ENCODE assay signal across 8 cellular contexts in genomic region chr11:73787051-73787642, GRCh38. TPM values are rescaled to one million over a fixed set of nuclear protein-coding genes. Genes with fewer than 3 reads are reported as not detected.
DNase-seq lines count a peak whose midpoint lies in the region; ATAC-seq, FAIRE-seq and TF ChIP-seq lines count a peak whose summit lies in the region.

No MANE protein-coding gene starts in this region.

- H3K36me3 ChIP-seq in CD8-positive, alpha-beta T cell (ENCODE audit: insufficient read depth, low read length), result no peaks in the 10 kb centered on the region
- H3K36me3 ChIP-seq in PC-3 (ENCODE audit: low read depth, low read length), result no peaks in the 10 kb centered on the region
- H3K36me3 ChIP-seq in H1 (ENCODE audit: control insufficient read depth in 2 of 4, insufficient read depth in 4 of 4, low read length in 3 of 4), result no peaks in the 10 kb centered on the region

- no peak overlapping the region for H4K5ac ChIP-seq in H1 (ENCODE audit: insufficient read length, low read depth, low read length)

- H3K14ac ChIP-seq in H1 (ENCODE audit: insufficient read length), result no peak overlapping the region

- H3K18ac ChIP-seq in H1 (ENCODE audit: extremely low read depth, low read length), result no peak overlapping the region

- no peak overlapping the region for H2BK15ac ChIP-seq in H1 (ENCODE audit: low read length)

- H3K23me2 ChIP-seq in H1 (ENCODE audit: low read depth, low read length), result no peaks in the 10 kb centered on the region; the same call in 1 of the 2 replicates

- peak; percentile 1 for ATAC-seq in CD8-positive, alpha-beta T cell
- ATAC-seq in PC-3 (peak; percentile 11), omental fat pad (ENCODE audit: low FRiP score) (peak; percentile 11), GM18505 (IDR thresholded peaks at IDR 0.05; ENCODE audit: unreplicated experiment) (no peak), HG02571 (IDR thresholded peaks at IDR 0.05; ENCODE audit: unreplicated experiment) (no peak), GM19463 (IDR thresholded peaks at IDR 0.05; ENCODE audit: unreplicated experiment) (no peak)

- H2BK120ac ChIP-seq in H1 (replicated peaks; ENCODE audit: low read depth, low read length), result no peak overlapping the region

- H3F3A ChIP-seq in PC-3 (ENCODE audit: low read length, unreplicated experiment), result no peaks in the 10 kb centered on the region

- H2AFZ ChIP-seq in PC-3 (ENCODE audit: low read length) (peak overlapping the region; percentile 90), H1 (ENCODE audit: low read length) (peak overlapping the region; percentile 96; the same call in 1 of the 2 replicates)

- H3K4ac ChIP-seq in H1 (replicated peaks; ENCODE audit: insufficient read length, low read depth, low read length), result no peak overlapping the region

- BruUV-seq in PC-3 (replicated peaks; lab: Mats Ljungman, UMichigan), result no TSS peak

- H2AK5ac ChIP-seq in H1 (ENCODE audit: low read depth, low read length), result no peak overlapping the region

- H3K27ac ChIP-seq in CD8-positive, alpha-beta T cell (ENCODE audit: low read depth, low read length), result peak overlapping the region; percentile 82
- H3K27ac ChIP-seq in PC-3 (ENCODE audit: low read length) (peak overlapping the region; percentile 95), H1 (ENCODE audit: low read depth, low read length) (peak overlapping the region; percentile 98)

- H3K27ac Mint-ChIP-seq in CD8-positive, alpha-beta T cell, result peak overlapping the region; percentile 99

- H3K36me3 Mint-ChIP-seq in CD8-positive, alpha-beta T cell, result peaks cover 10% of the 10 kb centered on the region

- H3K4me3 Mint-ChIP-seq in CD8-positive, alpha-beta T cell, result peak overlapping the region; percentile 100

- H3K79me2 ChIP-seq in PC-3 (ENCODE audit: low read length) (peaks cover 23% of the 10 kb centered on the region), H1 (ENCODE audit: control insufficient read depth in 1 of 2, insufficient read depth in 2 of 2, low read length in 2 of 2) (peaks cover 0 to 6% of the 10 kb centered on the region in 2 experiments; a peak in 1 of 4 replicates)

- H4K8ac ChIP-seq in H1 (ENCODE audit: extremely low read depth, insufficient read depth, low read length), result no peak overlapping the region

- peak overlapping the region; percentile 45; the same call in 1 of the 2 replicates for H2BK12ac ChIP-seq in H1 (ENCODE audit: low read depth, low read length)

- peak overlapping the region; percentile 89 for H3K4me3 ChIP-seq in CD8-positive, alpha-beta T cell (ENCODE audit: low read depth, low read length)
- peak overlapping the region; percentile 85 for H3K4me3 ChIP-seq in PC-3 (ENCODE audit: low read length)
- H3K4me3 ChIP-seq in H1 (ENCODE audit: extremely low read depth in 1 of 4, insufficient read depth in 2 of 4, low read depth in 3 of 4, low read length in 4 of 4), result peak overlapping the region; percentile 74 to 98 (median 88)

- no peak overlapping the region for H4K91ac ChIP-seq in H1 (replicated peaks; ENCODE audit: insufficient read length, low read length)

- peak overlapping the region; percentile 98; the same call in 1 of the 2 replicates for H2BK5ac ChIP-seq in H1 (ENCODE audit: low read depth, low read length)

- 84% methylated on average over 17 of the region's 17 CpGs; no CpG with 5 or more reads in 1 of the 2 experiments for WGBS in H1 (ENCODE audit: extremely low coverage in 1 of 2, insufficient coverage in 1 of 2, insufficient read length in 1 of 2, insufficient replicate concordance in 2 of 2, low coverage in 1 of 2, low lambda C conversion rate in 2 of 2, missing lambda C conversion rate in 1 of 2), 2 experiments

- CTCF ChIA-PET in CD8-positive, alpha-beta T cell (lab: Charles Lee), result interaction anchor here (0.7 to 1.5 kb wide), 3 partner anchors 9 to 26 kb away, joined by 3 to 13 read pairs (median 3); partner anchors contain the start of gene RAB6A
- CTCF ChIA-PET in PC-3 (lab: Charles Lee) (no interaction called here), H1 (lab: Charles Lee; ENCODE audit: partially characterized antibody) (interaction anchor here (1.7 kb wide), 1 partner anchor 34 kb away, joined by 4 read pairs; no protein-coding TSS in a partner anchor)

- H3K9ac ChIP-seq in PC-3 (ENCODE audit: low read length) (peak overlapping the region; percentile 96), H1 (replicated peaks in 1 of 4; ENCODE audit: extremely low read depth in 1 of 4, low read depth in 3 of 4, low read length in 3 of 4) (peak overlapping the region in 3 of 4 experiments; percentile 98 to 99 (median 98); a peak in 6 of 7 replicates)

- H3K23ac ChIP-seq in H1 (ENCODE audit: insufficient read length), result no peak overlapping the region

- H3K4me1 Mint-ChIP-seq in CD8-positive, alpha-beta T cell (ENCODE audit: low read depth), result peaks cover 29% of the 10 kb centered on the region

- no peak overlapping the region for H2BK20ac ChIP-seq in H1 (ENCODE audit: low read length)

- H3K79me1 ChIP-seq in H1 (ENCODE audit: low read depth, low read length), result no peaks in the 10 kb centered on the region

- intact Hi-C loops in CD8-positive, alpha-beta T cell (cut with DNase I, micrococcal nuclease), result loop anchor here in 1 of 2 experiments (5.0 to 10.0 kb wide), 3 partner anchors 412 to 1705 kb away; partner anchors contain the start of genes LIPT2, LRRC51, NUMA1 and RELT
- intact Hi-C loops in PC-3 (cut with micrococcal nuclease), result no loop called here

- no peaks in the 10 kb centered on the region for H4K20me1 ChIP-seq in PC-3 (ENCODE audit: low read length)
- no peaks in the 10 kb centered on the region for H4K20me1 ChIP-seq in H1 (replicated peaks in 1 of 2; ENCODE audit: control insufficient read depth in 1 of 2, insufficient read depth in 2 of 2, low read length in 2 of 2)

- H3K4me2 ChIP-seq in PC-3 (ENCODE audit: low read length), result peak overlapping the region; percentile 92
- H3K4me2 ChIP-seq in H1 (ENCODE audit: insufficient read depth in 1 of 2, low read depth in 2 of 2, low read length in 2 of 2), result peak overlapping the region; percentile 60 to 76

- no peaks in the 10 kb centered on the region for H3K9me3 ChIP-seq in CD8-positive, alpha-beta T cell (ENCODE audit: low read length)
- no peaks in the 10 kb centered on the region for H3K9me3 ChIP-seq in PC-3 (ENCODE audit: low read length)
- H3K9me3 ChIP-seq in H1 (ENCODE audit: insufficient read depth in 2 of 2, low read depth in 1 of 2, low read length in 1 of 2), result no peaks in the 10 kb centered on the region

- no peaks in the 10 kb centered on the region for H3K27me3 Mint-ChIP-seq in CD8-positive, alpha-beta T cell (ENCODE audit: low read depth)

- no peak for TF ChIP-seq RAD21 in H1 (IDR thresholded peaks at IDR 0.05 in 1 of 2, conservative IDR thresholded peaks at IDR 0.05 in 1 of 2; ENCODE audit: low read depth in 2 of 2, low read length in 2 of 2)

- no peak for TF ChIP-seq EP300 in H1 (IDR thresholded peaks at IDR 0.05; ENCODE audit: borderline replicate concordance in 1 of 2, low read depth in 2 of 2, low read length in 2 of 2)

- H3K9me3 Mint-ChIP-seq in CD8-positive, alpha-beta T cell, result no peaks in the 10 kb centered on the region

- H3K27me3 ChIP-seq in CD8-positive, alpha-beta T cell (ENCODE audit: insufficient read depth, low read length), result no peaks in the 10 kb centered on the region
- H3K27me3 ChIP-seq in PC-3 (ENCODE audit: low read length) (no peaks in the 10 kb centered on the region), H1 (replicated peaks in 1 of 4; ENCODE audit: control insufficient read depth in 3 of 4, extremely low read depth in 1 of 4, insufficient read depth in 3 of 4, low read length in 3 of 4) (no peaks in the 10 kb centered on the region)

- H3K4me1 ChIP-seq in CD8-positive, alpha-beta T cell (ENCODE audit: insufficient read depth, low read length), result peaks cover 4% of the 10 kb centered on the region
- peaks cover 21% of the 10 kb centered on the region for H3K4me1 ChIP-seq in PC-3 (ENCODE audit: insufficient read depth, low read length)
- peaks cover 3 to 7% (median 6%) of the 10 kb centered on the region in 4 experiments; a peak in 4 of 7 replicates for H3K4me1 ChIP-seq in H1 (replicated peaks in 1 of 4; ENCODE audit: control insufficient read depth in 3 of 4, insufficient read depth in 4 of 4, low read length in 3 of 4)

- no peaks in the 10 kb centered on the region for H3K9me2 ChIP-seq in PC-3 (replicated peaks; ENCODE audit: low read length)

- no peak for DNase-seq in CD8-positive, alpha-beta T cell
- DNase-seq in PC-3 (no peak), H1 (ENCODE audit: low read depth in 1 of 2, low spot score in 2 of 2) (no peak), omental fat pad (ENCODE audit: low spot score) (no peak), NCI-H2227 treated with DMSO at 0.1 percent for 48 hours (lab: John Stamatoyannopoulos, UW) (no peak)

- TF ChIP-seq CTCF in CD8-positive, alpha-beta T cell (IDR thresholded peaks at IDR 0.05), result no peak
- TF ChIP-seq CTCF in PC-3 (conservative IDR thresholded peaks at IDR 0.05; ENCODE audit: low read depth, low read length) (no peak), H1 (IDR thresholded peaks at IDR 0.05; ENCODE audit: control extremely low read depth in 1 of 3, insufficient read depth in 1 of 3, low read depth in 1 of 3, low read length in 3 of 3) (no peak), omental fat pad (IDR thresholded peaks at IDR 0.05) (no peak)

- no peak overlapping the region for H3K56ac ChIP-seq in H1 (replicated peaks; ENCODE audit: insufficient read length, low read depth, low read length)

- TF ChIP-seq POLR2A in H1 (IDR thresholded peaks at IDR 0.05; ENCODE audit: control extremely low read depth in 1 of 2, low read depth in 2 of 2, low read length in 2 of 2) (no peak), GM18505 (IDR thresholded peaks at IDR 0.05; ENCODE audit: borderline replicate concordance, extremely low read depth, insufficient read depth, insufficient read length) (no peak)

- POLR2A ChIA-PET in CD8-positive, alpha-beta T cell (lab: Charles Lee), result interaction anchor here (1.0 to 2.7 kb wide), 5 partner anchors 8 to 384 kb away, joined by 3 to 29 read pairs (median 4); partner anchors contain the start of genes C2CD3, PPME1 and RAB6A
- POLR2A ChIA-PET in PC-3 (lab: Charles Lee; ENCODE audit: unreplicated experiment) (interaction anchor here (1.7 kb wide), 1 partner anchor 8 kb away, joined by 9 read pairs; no protein-coding TSS in a partner anchor), H1 (lab: Charles Lee; ENCODE audit: partially characterized antibody) (interaction anchor here (0.6 to 3.0 kb wide), 25 partner anchors 9 to 173 kb away, joined by 3 to 71 read pairs (median 5); partner anchors contain the start of gene RAB6A)

- FAIRE-seq in H1 (lab: Jason Lieb, UNC), result no peak

RNA-seq across cellular contexts. Expression of gene MRPL48, which starts 0.5 kb away (rescaled TPM):
- total RNA-seq in CD8-positive, alpha-beta T cell, result 10 to 100 TPM; 10.2 to 13.7 TPM
- total RNA-seq in PC-3 (2014; rRNA removed) (48.0 and 80.8 TPM in 2 replicates), omental fat pad (10 to 100 TPM; 10.7 to 19.8 (median 12.3) TPM)
- total RNA-seq in H1 (2021; fragmentation: NEBNext Ultra II Directional; extraction: Animal tissue kit (Norgen Biotek cat#: 25700)), result 59.9 and 60.7 TPM in 2 replicates
- 22.8 and 34.9 TPM in 2 replicates for polyA plus RNA-seq in H1 (2011; rRNA removed)
- 52.0 TPM for polyA plus RNA-seq in H1 (2011; cell fraction: cytosol; rRNA removed)
- polyA plus RNA-seq in H1 (2011; cell fraction: nucleus; rRNA removed), result 26.5 TPM
- polyA plus RNA-seq in H1 (2012, experiment 1 of 2), result 55.5 to 71.0 TPM (median 61.5 TPM) in 4 replicates
- 10.8 TPM for polyA plus RNA-seq in H1 (2012, experiment 2 of 2)
- 45.7 TPM for polyA plus RNA-seq in H1 (2013, experiment 1 of 2)
- polyA plus RNA-seq in H1 (2013, experiment 2 of 2), result 51.1 TPM
- 21.8 and 30.4 TPM in 2 replicates for polyA minus RNA-seq in H1 (2011; rRNA and poly(A)+ RNA removed)
- polyA minus RNA-seq in H1 (2011; cell fraction: cytosol; rRNA and poly(A)+ RNA removed), result 15.0 TPM
- 19.7 TPM for polyA minus RNA-seq in H1 (2011; cell fraction: nucleus; rRNA and poly(A)+ RNA removed)

RNA-seq across cellular contexts. Expression of gene RAB6A, which starts 26.3 kb away (rescaled TPM):
- 10 to 100 TPM; 43.7 to 53.3 TPM for total RNA-seq in CD8-positive, alpha-beta T cell
- total RNA-seq in PC-3 (2014; rRNA removed) (97.9 and 109 TPM in 2 replicates), omental fat pad (100 to 1,000 TPM; 107 to 145 (median 118) TPM)
- 88.6 and 89.3 TPM in 2 replicates for total RNA-seq in H1 (2021; fragmentation: NEBNext Ultra II Directional; extraction: Animal tissue kit (Norgen Biotek cat#: 25700))
- polyA plus RNA-seq in H1 (2011; rRNA removed), result 24.4 and 33.5 TPM in 2 replicates
- 41.1 TPM for polyA plus RNA-seq in H1 (2011; cell fraction: cytosol; rRNA removed)
- 39.0 TPM for polyA plus RNA-seq in H1 (2011; cell fraction: nucleus; rRNA removed)
- polyA plus RNA-seq in H1 (2012, experiment 1 of 2), result 51.8 to 62.5 TPM (median 55.3 TPM) in 4 replicates
- polyA plus RNA-seq in H1 (2012, experiment 2 of 2), result 11.7 TPM
- polyA plus RNA-seq in H1 (2013, experiment 1 of 2), result 64.7 TPM
- polyA plus RNA-seq in H1 (2013, experiment 2 of 2), result 70.4 TPM
- 56.4 and 70.2 TPM in 2 replicates for polyA minus RNA-seq in H1 (2011; rRNA and poly(A)+ RNA removed)
- polyA minus RNA-seq in H1 (2011; cell fraction: cytosol; rRNA and poly(A)+ RNA removed), result 45.1 TPM
- 47.8 TPM for polyA minus RNA-seq in H1 (2011; cell fraction: nucleus; rRNA and poly(A)+ RNA removed)

Comparison
In these comparisons a context has a peak if more than half of its experiments do, and no peak if none do; other contexts are left out.
1. ATAC-seq: peak in CD8-positive, alpha-beta T cell (single experiment), PC-3 (single experiment) and omental fat pad (single experiment); none in GM18505 (single experiment), HG02571 (single experiment) and GM19463 (single experiment).
2. Peak in every context shown above with its lines, with median percentiles within 50 percentile points of each other: H3K27ac ChIP-seq and H3K4me3 ChIP-seq.